Comparison of ENCODE assay signal across 9 cellular contexts in the genomic region with DNA sequence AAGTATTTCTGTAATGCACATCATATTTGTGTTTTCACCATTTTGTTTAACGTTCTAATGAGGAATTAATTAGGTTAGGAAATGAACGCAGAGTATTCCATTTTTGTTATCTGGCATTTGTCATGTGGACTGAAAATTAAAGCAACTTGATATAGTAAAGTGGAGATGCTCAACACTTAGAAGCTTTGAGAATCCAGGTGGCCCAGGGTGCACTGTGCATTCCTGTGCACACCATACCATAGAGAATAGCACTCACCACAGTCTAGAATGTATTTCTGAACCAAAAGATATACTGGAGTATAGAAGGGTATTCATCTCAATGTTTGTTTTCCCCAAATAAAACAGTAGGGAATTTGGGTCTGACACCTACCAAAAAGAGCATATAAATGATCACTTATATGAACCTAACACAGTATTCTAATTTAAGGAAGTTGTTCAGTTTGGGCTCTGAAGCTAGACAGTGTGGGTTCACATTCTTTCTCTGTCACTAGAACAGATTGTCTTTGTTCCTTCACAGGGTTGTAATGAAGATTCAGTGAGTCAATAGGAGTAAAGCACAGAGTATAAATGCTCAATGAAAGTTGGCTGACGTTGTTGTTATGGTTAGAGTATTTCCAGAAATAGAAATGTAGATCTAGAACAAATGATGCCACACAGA.
DNase-seq lines count a peak whose midpoint lies in the region; ATAC-seq and TF ChIP-seq lines count a peak whose summit lies in the region.
"Had no signal": no experiment of that assay in that cellular context is flagged by ENCODE, and none has a peak within 500 bp of the region (broad histone marks: within the 10 kb centered on the region; RNA-seq: fewer than 3 reads in every experiment).

No MANE protein-coding gene starts in this region.

- TF ChIP-seq POLR2A in upper lobe of left lung (IDR thresholded peaks at IDR 0.05), result no peak

- H3K27me3 Mint-ChIP-seq in activated CD4-positive, alpha-beta memory T cell treated with anti-CD3 and anti-CD28 coated beads, Interleukin-2, amount 10 ng/mL, durations not matched to agents 7 days and 5 days, result no peaks in the 10 kb centered on the region

- H3K4me2 ChIP-seq in SK-N-SH, result peak overlapping the region; percentile 2; the same call in 1 of the 2 replicates

- no peak for TF ChIP-seq RAD21 in SK-N-SH (IDR thresholded peaks at IDR 0.05; ENCODE audit: low read length)

- no peak overlapping the region for H2AFZ ChIP-seq in SK-N-SH (ENCODE audit: low read depth)

- peak overlapping the region; percentile 4; the same call in 1 of the 2 replicates for H3K9ac ChIP-seq in SK-N-SH
- H3K9ac ChIP-seq in mucosa of rectum (ENCODE audit: low read depth in 1 of 2, low read length in 2 of 2), result no peak overlapping the region

- H4K20me1 ChIP-seq in SK-N-SH (ENCODE audit: insufficient read depth), result no peaks in the 10 kb centered on the region

- no peak for TF ChIP-seq EP300 in SK-N-SH (IDR thresholded peaks at IDR 0.05; ENCODE audit: borderline replicate concordance in 1 of 2, low read depth in 1 of 2, low read length in 1 of 2)
- no peak for TF ChIP-seq EP300 in upper lobe of left lung (IDR thresholded peaks at IDR 0.05)

- H3K27me3 ChIP-seq in SK-N-SH (ENCODE audit: insufficient read depth) (no peaks in the 10 kb centered on the region), mucosa of rectum (ENCODE audit: control insufficient read depth in 2 of 2, insufficient read depth in 2 of 2, low read length in 2 of 2) (no peaks in the 10 kb centered on the region), upper lobe of left lung (no peaks in the 10 kb centered on the region)

- peaks cover 6 to 9% of the 10 kb centered on the region in 2 experiments for H3K36me3 ChIP-seq in SK-N-SH (replicated peaks in 1 of 2; ENCODE audit: control insufficient read depth in 1 of 2, insufficient read depth in 2 of 2, low read length in 1 of 2)
- peaks cover 12 to 21% of the 10 kb centered on the region in 2 donors for H3K36me3 ChIP-seq in mucosa of rectum (ENCODE audit: control insufficient read depth in 2 of 2, insufficient read depth in 2 of 2, low read length in 2 of 2)
- H3K36me3 ChIP-seq in upper lobe of left lung, result peaks cover 0 to 26% (median 9%) of the 10 kb centered on the region in 4 donors

- no peaks in the 10 kb centered on the region for H3K9me3 Mint-ChIP-seq in activated CD4-positive, alpha-beta memory T cell treated with anti-CD3 and anti-CD28 coated beads, Interleukin-2, amount 10 ng/mL, durations not matched to agents 7 days and 5 days

- no peak for DNase-seq in SK-N-SH
- peak; percentile 21 for DNase-seq in fibroblast of gingiva (ENCODE audit: low read depth)
- no peak for DNase-seq in upper lobe of left lung
- no peak for DNase-seq in NCI-H2196 treated with DMSO at 0.1 percent for 48 hours (lab: John Stamatoyannopoulos, UW; ENCODE audit: unreplicated experiment)
- no peak for DNase-seq in activated CD4-positive, alpha-beta memory T cell treated with anti-CD3 and anti-CD28 coated beads, Interleukin-2, amount 10 ng/mL, durations not matched to agents 7 days and 5 days
- DNase-seq in CD1c-positive myeloid dendritic cell (ENCODE audit: extremely low spot score), result no peak
- DNase-seq: NCI-H2081 treated with DMSO at 0.1 percent for 48 hours had no signal

- ATAC-seq in upper lobe of left lung (ENCODE audit: low FRiP score in 2 of 2), result peak; percentile 48 to 64
- no peak for ATAC-seq in GM21367 (IDR thresholded peaks at IDR 0.05; ENCODE audit: unreplicated experiment)

- H3K36me3 Mint-ChIP-seq in activated CD4-positive, alpha-beta memory T cell treated with anti-CD3 and anti-CD28 coated beads, Interleukin-2, amount 10 ng/mL, durations not matched to agents 7 days and 5 days (ENCODE audit: low read depth), result peaks cover 17% of the 10 kb centered on the region

- H3K4me3 Mint-ChIP-seq in activated CD4-positive, alpha-beta memory T cell treated with anti-CD3 and anti-CD28 coated beads, Interleukin-2, amount 10 ng/mL, durations not matched to agents 7 days and 5 days, result no peak overlapping the region

- H3K27ac Mint-ChIP-seq in activated CD4-positive, alpha-beta memory T cell treated with anti-CD3 and anti-CD28 coated beads, Interleukin-2, amount 10 ng/mL, durations not matched to agents 7 days and 5 days, result no peak overlapping the region

- POLR2A ChIA-PET in SK-N-SH (lab: Yijun Ruan, JAX), result no interaction called here
- POLR2A ChIA-PET in activated CD4-positive, alpha-beta memory T cell treated with anti-CD3 and anti-CD28 coated beads, Interleukin-2, amount 10 ng/mL, durations not matched to agents 7 days and 5 days (lab: Charles Lee), result no interaction called here

- TF ChIP-seq CTCF in SK-N-SH (IDR thresholded peaks at IDR 0.05) (no peak), upper lobe of left lung (IDR thresholded peaks at IDR 0.05) (no peak)

- H3K27ac ChIP-seq in SK-N-SH (ENCODE audit: low read depth in 2 of 2, low read length in 1 of 2), result peak overlapping the region; percentile 60 to 67; a peak in 3 of 4 replicates
- peak overlapping the region; percentile 17 to 34 for H3K27ac ChIP-seq in mucosa of rectum (ENCODE audit: low read depth in 2 of 2, low read length in 2 of 2)
- peak overlapping the region in 1 of 4 donors; percentile 53 for H3K27ac ChIP-seq in upper lobe of left lung

- no peak overlapping the region for H3K4me3 ChIP-seq in SK-N-SH (ENCODE audit: low read depth in 2 of 2, low read length in 1 of 2)
- H3K4me3 ChIP-seq in mucosa of rectum (ENCODE audit: low read length in 2 of 2), result no peak overlapping the region
- H3K4me3 ChIP-seq in upper lobe of left lung, result no peak overlapping the region

- no peaks in the 10 kb centered on the region for H3K4me1 Mint-ChIP-seq in activated CD4-positive, alpha-beta memory T cell treated with anti-CD3 and anti-CD28 coated beads, Interleukin-2, amount 10 ng/mL, durations not matched to agents 7 days and 5 days

- 10% methylated on average over 3 of the region's 3 CpGs for WGBS in SK-N-SH (ENCODE audit: low lambda C conversion rate)
- 51 to 59% methylated on average over 3 of the region's 3 CpGs for WGBS in upper lobe of left lung, 2 donors

- peaks cover 27% of the 10 kb centered on the region for H3K79me2 ChIP-seq in SK-N-SH (ENCODE audit: insufficient read depth)

- CTCF ChIA-PET in SK-N-SH (lab: Yijun Ruan, JAX), result no interaction called here
- CTCF ChIA-PET in activated CD4-positive, alpha-beta memory T cell treated with anti-CD3 and anti-CD28 coated beads, Interleukin-2, amount 10 ng/mL, durations not matched to agents 7 days and 5 days (lab: Charles Lee), result no interaction called here

- H3K4me1 ChIP-seq in SK-N-SH (ENCODE audit: control insufficient read depth in 1 of 2, insufficient read depth in 2 of 2, low read depth in 1 of 2, low read length in 1 of 2), result peaks cover 0 to 20% of the 10 kb centered on the region in 2 experiments; a peak in 1 of 4 replicates
- H3K4me1 ChIP-seq in mucosa of rectum (ENCODE audit: control insufficient read depth in 2 of 2, insufficient read depth in 2 of 2, low read length in 2 of 2), result peaks cover 0 to 5% of the 10 kb centered on the region in 2 donors
- H3K4me1 ChIP-seq in upper lobe of left lung, result peaks cover 0 to 16% (median 9%) of the 10 kb centered on the region in 4 donors

- H3F3A ChIP-seq in SK-N-SH (replicated peaks; ENCODE audit: insufficient read depth), result peaks cover 11% of the 10 kb centered on the region

- H3K9me3 ChIP-seq in SK-N-SH (no peaks in the 10 kb centered on the region), mucosa of rectum (ENCODE audit: control insufficient read depth in 2 of 2, low read length in 2 of 2) (no peaks in the 10 kb centered on the region), upper lobe of left lung (no peaks in the 10 kb centered on the region)

- no peaks in the 10 kb centered on the region for H3K9me2 ChIP-seq in SK-N-SH

TF ChIP-seq in SK-N-SH, 30 proteins besides CTCF, POLR2A, EP300 and RAD21:
- TF ChIP-seq MXI1 (IDR thresholded peaks at IDR 0.05; ENCODE audit: low read depth, low read length) (no peak), RFX5 (IDR thresholded peaks at IDR 0.05; ENCODE audit: low read length) (no peak), CHD2 (IDR thresholded peaks at IDR 0.05; ENCODE audit: low read length, partially characterized antibody) (no peak), EZH2phosphoT487 (IDR thresholded peaks at IDR 0.05; ENCODE audit: borderline replicate concordance, low read depth) (no peak)
- TF ChIP-seq, protein P1, sequence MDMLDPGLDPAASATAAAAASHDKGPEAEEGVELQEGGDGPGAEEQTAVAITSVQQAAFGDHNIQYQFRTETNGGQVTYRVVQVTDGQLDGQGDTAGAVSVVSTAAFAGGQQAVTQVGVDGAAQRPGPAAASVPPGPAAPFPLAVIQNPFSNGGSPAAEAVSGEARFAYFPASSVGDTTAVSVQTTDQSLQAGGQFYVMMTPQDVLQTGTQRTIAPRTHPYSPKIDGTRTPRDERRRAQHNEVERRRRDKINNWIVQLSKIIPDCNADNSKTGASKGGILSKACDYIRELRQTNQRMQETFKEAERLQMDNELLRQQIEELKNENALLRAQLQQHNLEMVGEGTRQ (IDR thresholded peaks at IDR 0.05; ENCODE audit: borderline replicate concordance, low read depth, low read length), result no peak
